Comparison of ENCODE assay signal across 31 cellular contexts in the genomic region with DNA sequence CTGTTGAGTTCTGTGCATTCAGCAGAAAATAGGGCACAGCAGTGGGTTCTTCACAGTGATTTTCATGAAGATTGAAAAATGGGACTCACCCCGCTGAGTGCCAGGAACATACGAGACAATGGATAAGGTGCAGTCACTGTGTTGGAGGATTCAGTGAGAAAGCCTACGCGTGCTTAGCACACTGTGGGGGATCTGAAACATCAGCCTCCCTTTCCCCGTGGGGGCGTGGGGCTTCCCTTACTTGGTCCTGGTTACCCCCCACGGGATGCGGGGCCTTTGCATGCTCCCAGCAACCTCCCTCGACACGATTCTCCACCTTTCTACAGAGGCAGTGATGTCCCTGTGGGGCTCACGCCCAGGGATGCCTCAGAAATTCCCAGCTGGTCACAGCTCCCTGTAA.
DNase-seq lines count a peak whose midpoint lies in the region; ATAC-seq, FAIRE-seq and TF ChIP-seq lines count a peak whose summit lies in the region.
"Had no signal": no experiment of that assay in that cellular context is flagged by ENCODE, and none has a peak within 500 bp of the region (broad histone marks: within the 10 kb centered on the region; RNA-seq: fewer than 3 reads in every experiment).

No MANE protein-coding gene starts in this region.

- no peak for TF ChIP-seq CTCF in kidney (IDR thresholded peaks at IDR 0.05; ENCODE audit: borderline replicate concordance, extremely low read depth, insufficient read depth)
- TF ChIP-seq CTCF in BE2C (IDR thresholded peaks at IDR 0.05; ENCODE audit: low read depth, low read length), result no peak

- no peak overlapping the region for H3K27ac ChIP-seq in kidney (ENCODE audit: low read depth in 2 of 2, low read length in 2 of 2)
- H3K27ac ChIP-seq: 22Rv1; A549; BLaER1; BLaER1 treated with 17β-estradiol and CSF1 and Interleukin-3, amounts not matched to agents 10 nM and 100 nM; C4-2B had no signal

- no peaks in the 10 kb centered on the region for H3K4me1 ChIP-seq in kidney (ENCODE audit: control insufficient read depth in 1 of 2, insufficient read depth in 1 of 2, low read depth in 1 of 2, low read length in 2 of 2)
- H3K4me1 ChIP-seq in BE2C, result no peaks in the 10 kb centered on the region
- H3K4me1 ChIP-seq: A549, Caco-2 had no signal

- H3K36me3 ChIP-seq in kidney (ENCODE audit: control insufficient read depth in 1 of 2, insufficient read depth in 2 of 2, low read length in 2 of 2), result no peaks in the 10 kb centered on the region
- no peaks in the 10 kb centered on the region for H3K36me3 ChIP-seq in BE2C
- H3K36me3 ChIP-seq: BLaER1; BLaER1 treated with 17β-estradiol and CSF1 and Interleukin-3, amounts not matched to agents 10 nM and 100 nM had no signal

- ATAC-seq in GM18517 (IDR thresholded peaks at IDR 0.05; ENCODE audit: unreplicated experiment), result no peak
- ATAC-seq in HG03457 (IDR thresholded peaks at IDR 0.05; ENCODE audit: unreplicated experiment), result no peak
- ATAC-seq: A549; CD8-positive, alpha-beta T cell had no signal

- no peak for FAIRE-seq in kidney (lab: Jason Lieb, UNC)
- FAIRE-seq: A204.1, A549, D721Med had no signal

- no peak overlapping the region for H3K9ac ChIP-seq in kidney (ENCODE audit: low read length in 2 of 2)
- H3K9ac ChIP-seq: BLaER1; BLaER1 treated with 17β-estradiol and CSF1 and Interleukin-3, amounts not matched to agents 10 nM and 100 nM had no signal

- no peaks in the 10 kb centered on the region for H3K27me3 ChIP-seq in BE2C
- H3K27me3 ChIP-seq: BLaER1; BLaER1 treated with 17β-estradiol and CSF1 and Interleukin-3, amounts not matched to agents 10 nM and 100 nM had no signal

- no peak overlapping the region for H3K4me3 ChIP-seq in kidney (ENCODE audit: low read length in 2 of 2)
- H3K4me3 ChIP-seq in BE2C (ENCODE audit: low read depth, low read length), result no peak overlapping the region
- H3K4me3 ChIP-seq: A549; BLaER1; BLaER1 treated with 17β-estradiol and CSF1 and Interleukin-3, amounts not matched to agents 10 nM and 100 nM had no signal

- intact Hi-C loops in head of caudate nucleus (cut with DNase I) (no loop called here), kidney (cut with DNase I) (no loop called here)

- H3K9me3 ChIP-seq in kidney (ENCODE audit: control insufficient read depth in 1 of 2, low read length in 2 of 2), result no peaks in the 10 kb centered on the region
- no peaks in the 10 kb centered on the region for H3K9me3 ChIP-seq in BE2C
- H3K9me3 ChIP-seq: A549; BLaER1; BLaER1 treated with 17β-estradiol and CSF1 and Interleukin-3, amounts not matched to agents 10 nM and 100 nM; Caco-2 had no signal

- DNase-seq in head of caudate nucleus (peak in 28 of 42 donors; percentile 9 to 70 (median 37)), kidney (peak; percentile 18), putamen (ENCODE audit: low spot score) (peak; percentile 27), BE2C (no peak)
- DNase-seq: 8988T; ACHN; AML-193; C1 segment of cervical spinal cord; Caco-2; Calu3; CD4-positive, alpha-beta memory T cell; CD4-positive, alpha-beta T cell; CD4-positive, CD25-positive, alpha-beta regulatory T cell; CD8-positive, alpha-beta T cell; COR-L47; DMS 273 treated with DMSO at 0.1 percent for 48 hours; DMS153; DMS53; DMS79; DMS79 treated with DMSO at 0.1 percent for 48 hours; DND-41; EL had no signal
